ENCODE assay signal across 1 cellular context in the genomic region with DNA sequence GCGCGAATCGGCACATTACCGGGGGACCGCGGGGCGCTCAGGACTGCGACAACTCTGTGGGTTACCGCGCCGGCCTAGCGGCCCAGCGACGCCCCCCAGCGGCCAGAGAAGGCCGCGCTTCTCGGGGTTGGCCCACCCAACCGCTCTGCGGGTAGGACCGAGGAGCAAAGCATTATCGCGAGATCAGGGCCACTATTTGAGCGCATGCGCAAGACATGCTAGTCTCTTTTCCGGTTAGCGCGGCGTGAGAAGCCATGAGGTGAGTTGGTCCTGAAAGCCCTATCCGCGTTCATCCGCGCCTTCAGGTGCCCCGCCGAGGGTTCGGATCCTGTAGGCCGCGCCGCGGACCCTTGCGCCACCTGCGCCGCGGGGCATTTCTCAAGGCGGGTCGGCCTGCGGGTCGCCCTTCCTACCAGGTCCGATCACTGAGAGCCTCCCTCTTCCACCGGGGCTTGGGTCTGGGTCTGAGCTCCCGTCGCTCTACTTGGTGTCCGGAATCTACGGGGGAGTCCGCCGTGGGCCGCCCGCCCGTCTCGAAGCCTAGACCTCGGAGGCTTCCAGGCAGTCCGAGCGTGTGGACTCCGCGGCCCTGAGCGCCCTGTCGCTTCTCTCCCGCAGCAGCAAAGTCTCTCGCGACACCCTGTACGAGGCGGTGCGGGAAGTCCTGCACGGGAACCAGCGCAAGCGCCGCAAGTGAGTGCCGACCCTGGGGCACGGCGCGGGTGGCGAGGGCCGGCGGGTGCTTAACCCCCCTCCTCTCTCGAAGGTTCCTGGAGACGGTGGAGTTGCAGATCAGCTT.
TF ChIP-seq lines count a peak whose summit lies in the region.

RPL10A (plus strand) TSS at position 221 of the 799 bp plus-strand sequence; CDS start at position 255, 34 bp downstream.

TF ChIP-seq in HepG2, 621 proteins besides CTCF, POLR2A, EP300 and RAD21 (continued from another document and continues in another):
- TF ChIP-seq, protein P1, sequence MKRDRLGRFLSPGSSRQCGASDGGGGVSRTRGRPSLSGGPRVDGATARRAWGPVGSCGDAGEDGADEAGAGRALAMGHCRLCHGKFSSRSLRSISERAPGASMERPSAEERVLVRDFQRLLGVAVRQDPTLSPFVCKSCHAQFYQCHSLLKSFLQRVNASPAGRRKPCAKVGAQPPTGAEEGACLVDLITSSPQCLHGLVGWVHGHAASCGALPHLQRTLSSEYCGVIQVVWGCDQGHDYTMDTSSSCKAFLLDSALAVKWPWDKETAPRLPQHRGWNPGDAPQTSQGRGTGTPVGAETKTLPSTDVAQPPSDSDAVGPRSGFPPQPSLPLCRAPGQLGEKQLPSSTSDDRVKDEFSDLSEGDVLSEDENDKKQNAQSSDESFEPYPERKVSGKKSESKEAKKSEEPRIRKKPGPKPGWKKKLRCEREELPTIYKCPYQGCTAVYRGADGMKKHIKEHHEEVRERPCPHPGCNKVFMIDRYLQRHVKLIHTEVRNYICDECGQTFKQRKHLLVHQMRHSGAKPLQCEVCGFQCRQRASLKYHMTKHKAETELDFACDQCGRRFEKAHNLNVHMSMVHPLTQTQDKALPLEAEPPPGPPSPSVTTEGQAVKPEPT (CRISPR knock-in tag; IDR thresholded peaks at IDR 0.05; ENCODE audit: low read depth) = peak; percentile 93
- no peak for TF ChIP-seq ZNF841 (CRISPR knock-in tag; IDR thresholded peaks at IDR 0.05; ENCODE audit: borderline replicate concordance)
- TF ChIP-seq ZNF180 (CRISPR knock-in tag; IDR thresholded peaks at IDR 0.05; ENCODE audit: borderline replicate concordance, low read depth) = no peak
- peak; percentile 59; the same call in 1 of the 2 replicates for TF ChIP-seq MAFF (IDR thresholded peaks at IDR 0.05; ENCODE audit: low read depth, low read length)
- 0 out of 2 replicates have a peak, but pooled peaks have one; percentile 41 for TF ChIP-seq ADNP (CRISPR knock-in tag; IDR thresholded peaks at IDR 0.05)
- TF ChIP-seq REXO4 (CRISPR knock-in tag; IDR thresholded peaks at IDR 0.05; ENCODE audit: borderline replicate concordance) = no peak
- peak; percentile 100 for TF ChIP-seq RBFOX2 (IDR thresholded peaks at IDR 0.05; ENCODE audit: low read depth, low read length)
- TF ChIP-seq ZC3H13 (CRISPR knock-in tag; IDR thresholded peaks at IDR 0.05) = peak; percentile 96
- peak; percentile 99 for TF ChIP-seq YEATS4 (CRISPR knock-in tag; IDR thresholded peaks at IDR 0.05; ENCODE audit: borderline replicate concordance)
- TF ChIP-seq ZEB1 (IDR thresholded peaks at IDR 0.05; ENCODE audit: insufficient replicate concordance, low read depth) = no peak
- TF ChIP-seq ZNF18 (CRISPR knock-in tag; IDR thresholded peaks at IDR 0.05; ENCODE audit: insufficient replicate concordance) = peak; percentile 82
- TF ChIP-seq ASH2L (IDR thresholded peaks at IDR 0.05; ENCODE audit: insufficient read length, low read depth, low read length) = peak; percentile 95
- TF ChIP-seq MAZ (IDR thresholded peaks at IDR 0.05; ENCODE audit: borderline replicate concordance, low read depth, low read length) = peak; percentile 90
- peak; percentile 96 for TF ChIP-seq MAZ (CRISPR knock-in tag; IDR thresholded peaks at IDR 0.05; ENCODE audit: low read depth)
- no peak for TF ChIP-seq RARG (CRISPR knock-in tag; IDR thresholded peaks at IDR 0.05; ENCODE audit: low read depth)
- peak; percentile 67; the same call in 1 of the 2 replicates for TF ChIP-seq FOXP4 (CRISPR knock-in tag; IDR thresholded peaks at IDR 0.05)
- peak; percentile 95 for TF ChIP-seq ZNF670 (CRISPR knock-in tag; IDR thresholded peaks at IDR 0.05; ENCODE audit: borderline replicate concordance)
- TF ChIP-seq ZXDC (CRISPR knock-in tag; IDR thresholded peaks at IDR 0.05) = peak; percentile 91
- TF ChIP-seq ERF (CRISPR knock-in tag; IDR thresholded peaks at IDR 0.05) = peak; percentile 97
- peak; percentile 75 for TF ChIP-seq ZNF784 (CRISPR knock-in tag; IDR thresholded peaks at IDR 0.05; ENCODE audit: borderline replicate concordance)
- peak; percentile 80; the same call in 1 of the 2 replicates for TF ChIP-seq ZNF557 (CRISPR knock-in tag; IDR thresholded peaks at IDR 0.05)
- peak; percentile 88 for TF ChIP-seq DNMT1 (CRISPR knock-in tag; IDR thresholded peaks at IDR 0.05)
- peak; percentile 51 for TF ChIP-seq ZIK1 (CRISPR knock-in tag; IDR thresholded peaks at IDR 0.05; ENCODE audit: borderline replicate concordance, low read depth)
- TF ChIP-seq, protein P2, sequence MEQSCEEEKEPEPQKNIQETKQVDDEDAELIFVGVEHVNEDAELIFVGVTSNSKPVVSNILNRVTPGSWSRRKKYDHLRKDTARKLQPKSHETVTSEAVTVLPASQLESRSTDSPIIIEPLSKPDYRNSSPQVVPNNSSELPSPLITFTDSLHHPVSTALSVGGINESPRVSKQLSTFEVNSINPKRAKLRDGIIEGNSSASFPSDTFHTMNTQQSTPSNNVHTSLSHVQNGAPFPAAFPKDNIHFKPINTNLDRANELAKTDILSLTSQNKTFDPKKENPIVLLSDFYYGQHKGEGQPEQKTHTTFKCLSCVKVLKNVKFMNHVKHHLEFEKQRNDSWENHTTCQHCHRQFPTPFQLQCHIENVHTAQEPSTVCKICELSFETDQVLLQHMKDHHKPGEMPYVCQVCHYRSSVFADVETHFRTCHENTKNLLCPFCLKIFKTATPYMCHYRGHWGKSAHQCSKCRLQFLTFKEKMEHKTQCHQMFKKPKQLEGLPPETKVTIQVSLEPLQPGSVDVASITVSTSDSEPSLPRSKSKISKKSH (CRISPR knock-in tag; IDR thresholded peaks at IDR 0.05; ENCODE audit: borderline replicate concordance) = peak; percentile 38; the same call in 1 of the 2 replicates
- no peak for TF ChIP-seq PRPF4 (IDR thresholded peaks at IDR 0.05; ENCODE audit: low read depth, low read length, poor library complexity, severe bottlenecking)
- TF ChIP-seq ATAD3A (CRISPR knock-in tag; IDR thresholded peaks at IDR 0.05) = no peak
- TF ChIP-seq ZNF790 (CRISPR knock-in tag; IDR thresholded peaks at IDR 0.05; ENCODE audit: borderline replicate concordance) = peak; percentile 96; the same call in 1 of the 2 replicates
- no peak for TF ChIP-seq ZNF644 (CRISPR knock-in tag; IDR thresholded peaks at IDR 0.05; ENCODE audit: low read depth)
- TF ChIP-seq, protein P3, sequence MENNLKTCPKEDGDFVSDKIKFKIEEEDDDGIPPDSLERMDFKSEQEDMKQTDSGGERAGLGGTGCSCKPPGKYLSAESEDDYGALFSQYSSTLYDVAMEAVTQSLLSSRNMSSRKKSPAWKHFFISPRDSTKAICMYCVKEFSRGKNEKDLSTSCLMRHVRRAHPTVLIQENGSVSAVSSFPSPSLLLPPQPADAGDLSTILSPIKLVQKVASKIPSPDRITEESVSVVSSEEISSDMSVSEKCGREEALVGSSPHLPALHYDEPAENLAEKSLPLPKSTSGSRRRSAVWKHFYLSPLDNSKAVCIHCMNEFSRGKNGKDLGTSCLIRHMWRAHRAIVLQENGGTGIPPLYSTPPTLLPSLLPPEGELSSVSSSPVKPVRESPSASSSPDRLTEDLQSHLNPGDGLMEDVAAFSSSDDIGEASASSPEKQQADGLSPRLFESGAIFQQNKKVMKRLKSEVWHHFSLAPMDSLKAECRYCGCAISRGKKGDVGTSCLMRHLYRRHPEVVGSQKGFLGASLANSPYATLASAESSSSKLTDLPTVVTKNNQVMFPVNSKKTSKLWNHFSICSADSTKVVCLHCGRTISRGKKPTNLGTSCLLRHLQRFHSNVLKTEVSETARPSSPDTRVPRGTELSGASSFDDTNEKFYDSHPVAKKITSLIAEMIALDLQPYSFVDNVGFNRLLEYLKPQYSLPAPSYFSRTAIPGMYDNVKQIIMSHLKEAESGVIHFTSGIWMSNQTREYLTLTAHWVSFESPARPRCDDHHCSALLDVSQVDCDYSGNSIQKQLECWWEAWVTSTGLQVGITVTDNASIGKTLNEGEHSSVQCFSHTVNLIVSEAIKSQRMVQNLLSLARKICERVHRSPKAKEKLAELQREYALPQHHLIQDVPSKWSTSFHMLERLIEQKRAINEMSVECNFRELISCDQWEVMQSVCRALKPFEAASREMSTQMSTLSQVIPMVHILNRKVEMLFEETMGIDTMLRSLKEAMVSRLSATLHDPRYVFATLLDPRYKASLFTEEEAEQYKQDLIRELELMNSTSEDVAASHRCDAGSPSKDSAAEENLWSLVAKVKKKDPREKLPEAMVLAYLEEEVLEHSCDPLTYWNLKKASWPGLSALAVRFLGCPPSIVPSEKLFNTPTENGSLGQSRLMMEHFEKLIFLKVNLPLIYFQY (CRISPR knock-in tag; IDR thresholded peaks at IDR 0.05; ENCODE audit: borderline replicate concordance) = peak; percentile 79; the same call in 1 of the 2 replicates
- no peak for TF ChIP-seq JUNB (CRISPR knock-in tag; IDR thresholded peaks at IDR 0.05; ENCODE audit: borderline replicate concordance)
- TF ChIP-seq PAXIP1 (CRISPR knock-in tag; conservative IDR thresholded peaks at IDR 0.05) = peak; percentile 71
- TF ChIP-seq NR3C1 (CRISPR knock-in tag; IDR thresholded peaks at IDR 0.05) = no peak
